ENCODE assay signal across 8 cellular contexts in the genomic region with DNA sequence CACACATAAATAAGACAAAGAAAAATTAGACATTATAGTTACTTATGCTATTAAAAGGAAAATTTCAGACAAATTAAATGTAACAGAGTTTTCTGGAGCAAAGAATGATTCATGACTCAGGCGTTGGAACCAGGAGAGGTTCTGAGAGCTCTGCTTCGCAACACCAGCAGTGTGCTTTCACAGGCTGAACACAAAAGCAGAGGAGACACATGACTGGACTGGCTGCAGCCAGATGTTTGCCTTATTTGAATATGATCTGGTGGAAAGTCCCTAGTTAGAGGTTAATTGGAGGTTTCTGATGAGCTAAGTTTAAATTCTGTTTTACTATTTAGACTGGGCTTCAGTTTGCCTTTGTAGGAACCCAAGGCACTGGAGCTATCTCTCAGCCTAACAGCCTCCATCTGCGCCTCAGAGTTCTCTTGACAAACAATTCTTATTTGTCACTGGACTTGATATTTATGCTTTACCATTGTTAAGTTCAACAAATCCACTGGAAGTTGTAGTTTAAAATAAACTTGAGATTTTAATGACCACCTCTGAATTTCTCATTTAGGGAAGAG. TPM values are rescaled to one million over a fixed set of nuclear protein-coding genes. Genes with fewer than 3 reads are reported as not detected.
DNase-seq lines count a peak whose midpoint lies in the region; ATAC-seq and TF ChIP-seq lines count a peak whose summit lies in the region.

No MANE protein-coding gene starts in this region.

- no peak overlapping the region for H2BK120ac ChIP-seq in H9 (ENCODE audit: low read depth, low read length, poor library complexity, severe bottlenecking)

- peaks cover 100% of the 10 kb centered on the region for H3K36me3 Mint-ChIP-seq in activated T-helper 17 cell treated with anti-CD3 and anti-CD28 coated beads, Interleukin-2, amount 50 U/mL, for 72 hours (ENCODE audit: low read depth)
- H3K36me3 Mint-ChIP-seq in H9 (ENCODE audit: insufficient read depth in 1 of 3, low read depth in 3 of 3), result peaks cover 9 to 71% (median 61%) of the 10 kb centered on the region in 3 experiments; a peak in 6 of 7 replicates

- H4K8ac ChIP-seq in H9 (replicated peaks; ENCODE audit: insufficient read length, low read depth, low read length), result no peak overlapping the region

- no peaks in the 10 kb centered on the region for H4K20me1 ChIP-seq in H9 (ENCODE audit: control insufficient read depth, insufficient read depth, insufficient read length)

- H2BK20ac ChIP-seq in H9 (ENCODE audit: low read depth, low read length, poor library complexity, severe bottlenecking), result no peak overlapping the region

- H2BK5ac ChIP-seq in H9 (ENCODE audit: insufficient read length, low read length), result no peak overlapping the region

- H2BK12ac ChIP-seq in H9 (ENCODE audit: insufficient read length, low read depth, low read length), result no peak overlapping the region

- H3K23me2 ChIP-seq in H9 (ENCODE audit: insufficient read length, low read depth, low read length, poor library complexity, severe bottlenecking), result no peaks in the 10 kb centered on the region

- peaks cover 6% of the 10 kb centered on the region for H3K4me1 Mint-ChIP-seq in activated T-helper 17 cell treated with anti-CD3 and anti-CD28 coated beads, Interleukin-2, amount 50 U/mL, for 72 hours
- H3K4me1 Mint-ChIP-seq in H9, result no peaks in the 10 kb centered on the region

- H3K9ac ChIP-seq in rectal smooth muscle tissue (ENCODE audit: low read length) (no peak overlapping the region), H9 (ENCODE audit: extremely low read depth, insufficient read length, low read length) (no peak overlapping the region)

- no peak overlapping the region for H3K23ac ChIP-seq in H9 (ENCODE audit: insufficient read length, low read depth, low read length)

- H3K14ac ChIP-seq in H9 (ENCODE audit: insufficient read depth, low read length), result no peak overlapping the region

- no peak overlapping the region for H4K91ac ChIP-seq in H9 (ENCODE audit: insufficient read length, low read depth, low read length)

- no peak overlapping the region for H2AFZ ChIP-seq in H9 (ENCODE audit: low read length)

- H4K5ac ChIP-seq in H9 (ENCODE audit: insufficient read length, low read depth, low read length), result no peak overlapping the region

- no peak overlapping the region for H2AK5ac ChIP-seq in H9 (ENCODE audit: insufficient read length, low read length)

- H3K9me3 Mint-ChIP-seq in activated T-helper 17 cell treated with anti-CD3 and anti-CD28 coated beads, Interleukin-2, amount 50 U/mL, for 72 hours, result no peaks in the 10 kb centered on the region
- H3K9me3 Mint-ChIP-seq in H9, result no peaks in the 10 kb centered on the region

- no peak overlapping the region for H3K4me3 Mint-ChIP-seq in activated T-helper 17 cell treated with anti-CD3 and anti-CD28 coated beads, Interleukin-2, amount 50 U/mL, for 72 hours
- no peak overlapping the region for H3K4me3 Mint-ChIP-seq in H9

- no CpG with 5 or more reads among the region's 3 CpGs for WGBS in H9 (ENCODE audit: extremely low coverage, insufficient read length, low lambda C conversion rate)

- ATAC-seq in GM19043 (IDR thresholded peaks at IDR 0.05; ENCODE audit: low read depth, unreplicated experiment), result peak; percentile 95
- peak; percentile 94 for ATAC-seq in HG02852 (IDR thresholded peaks at IDR 0.05; ENCODE audit: unreplicated experiment)
- ATAC-seq in activated T-helper 17 cell treated with anti-CD3 and anti-CD28 coated beads, Interleukin-2, amount 50 U/mL, for 72 hours (replicated peaks), result peak; percentile 39

- no peak overlapping the region for H3K56ac ChIP-seq in H9 (ENCODE audit: insufficient read length, low read depth, low read length)

- no peak overlapping the region for H3K18ac ChIP-seq in H9 (ENCODE audit: insufficient read length, low read depth, low read length)

- H3K27me3 ChIP-seq in rectal smooth muscle tissue (ENCODE audit: control insufficient read depth, insufficient read depth, low read length) (no peaks in the 10 kb centered on the region), H9 (ENCODE audit: insufficient read depth, low read length) (no peaks in the 10 kb centered on the region)

- H3T11ph ChIP-seq in H9 (ENCODE audit: low read length), result no peak overlapping the region

- peaks cover 24% of the 10 kb centered on the region for H3K36me3 ChIP-seq in rectal smooth muscle tissue (ENCODE audit: control insufficient read depth, insufficient read depth, low read length)

- DNase-seq in activated gamma-delta T cell treated with Interleukin-2 at 50 U/mL for 16 hours (no peak), ureter (ENCODE audit: low spot score) (no peak), H9 (no peak), NCI-H1048 (lab: John Stamatoyannopoulos, UW) (no peak)

- no peak overlapping the region for H3K4ac ChIP-seq in H9 (ENCODE audit: low read depth, low read length)

- no peak overlapping the region for H2BK15ac ChIP-seq in H9 (ENCODE audit: low read depth, low read length)

- no peaks in the 10 kb centered on the region for H3K79me1 ChIP-seq in H9 (ENCODE audit: insufficient read depth, low read depth, low read length, poor library complexity, severe bottlenecking)

- H3K27ac ChIP-seq in rectal smooth muscle tissue (ENCODE audit: low read depth, low read length) (peak overlapping the region; percentile 65), H9 (ENCODE audit: insufficient read length, low read depth, low read length) (no peak overlapping the region)

- H3K4me3 ChIP-seq in rectal smooth muscle tissue (ENCODE audit: low read length), result no peak overlapping the region

- no peaks in the 10 kb centered on the region for H3K27me3 Mint-ChIP-seq in activated T-helper 17 cell treated with anti-CD3 and anti-CD28 coated beads, Interleukin-2, amount 50 U/mL, for 72 hours
- H3K27me3 Mint-ChIP-seq in H9 (ENCODE audit: low read depth), result no peaks in the 10 kb centered on the region

- TF ChIP-seq CTCF in H9 (conservative IDR thresholded peaks at IDR 0.05), result no peak

- no peaks in the 10 kb centered on the region for H3K9me3 ChIP-seq in H9 (ENCODE audit: control insufficient read depth, low read depth, low read length)

- H3K4me1 ChIP-seq in rectal smooth muscle tissue (ENCODE audit: control insufficient read depth, insufficient read depth, low read length) (peaks cover 14% of the 10 kb centered on the region), H9 (ENCODE audit: insufficient read depth, low read length) (no peaks in the 10 kb centered on the region)

- H3K27ac Mint-ChIP-seq in activated T-helper 17 cell treated with anti-CD3 and anti-CD28 coated beads, Interleukin-2, amount 50 U/mL, for 72 hours, result peak overlapping the region; percentile 20
- no peak overlapping the region for H3K27ac Mint-ChIP-seq in H9

- no peaks in the 10 kb centered on the region for H3K79me2 ChIP-seq in H9 (ENCODE audit: insufficient read depth, low read length)

- no peak overlapping the region for H3K4me2 ChIP-seq in H9 (ENCODE audit: insufficient read depth, insufficient read length, low read length)

RNA-seq across cellular contexts. Expression of a gene that starts 16.2 kb away (rescaled TPM):
- total RNA-seq in activated T-helper 17 cell treated with anti-CD3 and anti-CD28 coated beads, Interleukin-2, amount 50 U/mL, for 72 hours, result 10 to 100 TPM; 34.6 to 40.9 TPM
- total RNA-seq in ureter (46.3 TPM), H9 (2021) (32.7 and 37.8 TPM in 2 replicates)

Comparison
In these comparisons a context has a peak if more than half of its experiments do, and no peak if none do; other contexts are left out.
1. ATAC-seq: peak in every context shown above with its lines; median percentile 95 in GM19043; 94 in HG02852; 39 in activated T-helper 17 cell treated with anti-CD3 and anti-CD28 coated beads, Interleukin-2, amount 50 U/mL, for 72 hours.